In genomic region chr19:13006431-13007281, GRCh38 we compare ENCODE assay signal across 15 cellular contexts. TPM values are rescaled to one million over a fixed set of nuclear protein-coding genes. Genes with fewer than 3 reads are reported as not detected.
DNase-seq lines count a peak whose midpoint lies in the region; ATAC-seq and TF ChIP-seq lines count a peak whose summit lies in the region.
"Had no signal": no experiment of that assay in that cellular context is flagged by ENCODE, and none has a peak within 500 bp of the region (broad histone marks: within the 10 kb centered on the region; RNA-seq: fewer than 3 reads in every experiment).

No MANE protein-coding gene starts in this region.

- H3K4me3 Mint-ChIP-seq in MCF 10A (ENCODE audit: unreplicated experiment): no peak overlapping the region
- H3K4me3 Mint-ChIP-seq: activated naive CD8-positive, alpha-beta T cell treated with anti-CD3 and anti-CD28 coated beads for 36 hours; HFFc6 had no signal

- ATAC-seq in gastroesophageal sphincter (peak; percentile 18), aorta (ENCODE audit: low FRiP score) (no peak), GM21786 (IDR thresholded peaks at IDR 0.05; ENCODE audit: unreplicated experiment) (no peak)
- ATAC-seq: activated CD4-positive, CD25-positive, alpha-beta regulatory T cell treated with anti-CD3 and anti-CD28 coated beads, Interleukin-2, amount 50 U/mL, for 24 hours had no signal

- TF ChIP-seq EP300 in gastroesophageal sphincter (IDR thresholded peaks at IDR 0.05) (no peak), sigmoid colon (IDR thresholded peaks at IDR 0.05) (no peak)

- no peaks in the 10 kb centered on the region for H3K27me3 ChIP-seq in breast epithelium
- H3K27me3 ChIP-seq in gastroesophageal sphincter: no peaks in the 10 kb centered on the region
- H3K27me3 ChIP-seq in sigmoid colon: no peaks in the 10 kb centered on the region
- H3K27me3 ChIP-seq in aorta (ENCODE audit: control insufficient read depth in 1 of 2, insufficient read depth in 2 of 2, low read length in 1 of 2): no peaks in the 10 kb centered on the region

- no peaks in the 10 kb centered on the region for H3K9me3 ChIP-seq in breast epithelium
- no peaks in the 10 kb centered on the region for H3K9me3 ChIP-seq in gastroesophageal sphincter
- no peaks in the 10 kb centered on the region for H3K9me3 ChIP-seq in sigmoid colon
- no peaks in the 10 kb centered on the region for H3K9me3 ChIP-seq in aorta (ENCODE audit: control insufficient read depth, low read length)

- CTCF ChIA-PET in MCF 10A (lab: Yijun Ruan, JAX): interaction anchor here (0.7 to 3.3 kb wide), 7 partner anchors 11 to 72 kb away, joined by 3 to 16 read pairs (median 3); no protein-coding TSS in a partner anchor

- H3K4me1 ChIP-seq in breast epithelium: peaks cover 45 to 60% of the 10 kb centered on the region in 2 donors
- peaks cover 7 to 100% (median 65%) of the 10 kb centered on the region in 3 donors for H3K4me1 ChIP-seq in gastroesophageal sphincter
- H3K4me1 ChIP-seq in sigmoid colon: peaks cover 0 to 99% (median 96%) of the 10 kb centered on the region in 4 donors
- H3K4me1 ChIP-seq in aorta (ENCODE audit: control insufficient read depth in 1 of 2, insufficient read depth in 2 of 2, low read length in 2 of 2): peaks cover 0 to 3% of the 10 kb centered on the region in 2 donors

- TF ChIP-seq POLR2A in breast epithelium (IDR thresholded peaks at IDR 0.05) (no peak), gastroesophageal sphincter (IDR thresholded peaks at IDR 0.05) (no peak), sigmoid colon (IDR thresholded peaks at IDR 0.05) (no peak)

- no peaks in the 10 kb centered on the region for H3K27me3 Mint-ChIP-seq in MCF 10A (ENCODE audit: insufficient read depth, unreplicated experiment)

- no TSS peak for BruUV-seq in MCF 10A (replicated peaks; lab: Mats Ljungman, UMichigan)

- intact Hi-C loops in breast epithelium (cut with DNase I; ENCODE audit: low total_unique reads) (no loop called here), MCF 10A (cut with micrococcal nuclease) (no loop called here), sigmoid colon (cut with DNase I) (loop anchor here (2.0 to 5.0 kb wide), 2 partner anchors 16 to 214 kb away; partner anchors contain the start of gene JUNB), aorta (cut with DNase I) (no loop called here)

- H3K4me1 Mint-ChIP-seq in MCF 10A (ENCODE audit: insufficient read depth, unreplicated experiment): no peaks in the 10 kb centered on the region

- no peak for TF ChIP-seq CTCF in breast epithelium (IDR thresholded peaks at IDR 0.05)
- TF ChIP-seq CTCF in MCF 10A (IDR thresholded peaks at IDR 0.05; ENCODE audit: unreplicated experiment): no peak
- no peak for TF ChIP-seq CTCF in gastroesophageal sphincter (IDR thresholded peaks at IDR 0.05)
- TF ChIP-seq CTCF in sigmoid colon (IDR thresholded peaks at IDR 0.05): no peak

- POLR2A ChIA-PET in MCF 10A (lab: Yijun Ruan, JAX): interaction anchor here (0.7 kb wide), 1 partner anchor 49 kb away, joined by 3 read pairs; no protein-coding TSS in a partner anchor

- H3K9me3 Mint-ChIP-seq in MCF 10A (ENCODE audit: unreplicated experiment): no peaks in the 10 kb centered on the region
- H3K9me3 Mint-ChIP-seq: HFFc6 had no signal

- WGBS in gastroesophageal sphincter (ENCODE audit: low coverage in 1 of 2), 2 donors: 13 to 62% methylated on average over 5 to 7 of the region's 28 CpGs
- WGBS in sigmoid colon, 2 donors: 80 to 85% methylated on average over 28 of the region's 28 CpGs
- 14% methylated on average over 28 of the region's 28 CpGs for WGBS in aorta, 2 donors

- no peak for DNase-seq in breast epithelium (ENCODE audit: low spot score in 2 of 2)
- DNase-seq in MCF 10A (ENCODE audit: unreplicated experiment): no peak
- DNase-seq in sigmoid colon: peak; percentile 88
- peak in 1 of 2 donors; percentile 71 for DNase-seq in aorta
- no peak for DNase-seq in kidney glomerular epithelial cell (lab: John Stamatoyannopoulos, UW)
- no peak for DNase-seq in cerebellum (ENCODE audit: low spot score)
- DNase-seq: activated naive CD8-positive, alpha-beta T cell treated with anti-CD3 and anti-CD28 coated beads for 36 hours; HFFc6; midbrain; NCI-H2029 treated with DMSO at 0.1 percent for 48 hours; NCI-H526 treated with DMSO at 0.1 percent for 48 hours; T-helper 1 cell had no signal

- H3K36me3 ChIP-seq in breast epithelium (no peaks in the 10 kb centered on the region), gastroesophageal sphincter (peaks cover 0 to 5% of the 10 kb centered on the region in 2 donors), sigmoid colon (no peaks in the 10 kb centered on the region), aorta (ENCODE audit: control insufficient read depth in 1 of 2, insufficient read depth in 2 of 2, low read length in 1 of 2) (no peaks in the 10 kb centered on the region)

- peaks cover 11% of the 10 kb centered on the region for H3K36me3 Mint-ChIP-seq in MCF 10A (ENCODE audit: insufficient read depth, unreplicated experiment)
- H3K36me3 Mint-ChIP-seq: activated naive CD8-positive, alpha-beta T cell treated with anti-CD3 and anti-CD28 coated beads for 36 hours had no signal

- no peak overlapping the region for H3K27ac Mint-ChIP-seq in MCF 10A (ENCODE audit: low read depth, unreplicated experiment)
- H3K27ac Mint-ChIP-seq: activated naive CD8-positive, alpha-beta T cell treated with anti-CD3 and anti-CD28 coated beads for 36 hours; HFFc6 had no signal

- peak overlapping the region; percentile 94 to 95 for H3K27ac ChIP-seq in breast epithelium
- peak overlapping the region; percentile 44 to 98 (median 92) for H3K27ac ChIP-seq in gastroesophageal sphincter
- peak overlapping the region; percentile 80 to 98 (median 95) for H3K27ac ChIP-seq in sigmoid colon
- H3K27ac ChIP-seq in aorta (ENCODE audit: low read depth in 1 of 2, low read length in 2 of 2): peak overlapping the region; percentile 39 to 90

- peak overlapping the region in 2 of 3 donors; percentile 28 to 44 for H3K4me3 ChIP-seq in breast epithelium
- H3K4me3 ChIP-seq in gastroesophageal sphincter: peak overlapping the region in 1 of 2 donors; percentile 30
- H3K4me3 ChIP-seq in sigmoid colon: peak overlapping the region in 3 of 4 donors; percentile 15 to 28 (median 16)
- H3K4me3 ChIP-seq in aorta (ENCODE audit: low read length in 2 of 2): no peak overlapping the region

RNA-seq across cellular contexts. Expression of gene NFIX, which starts 11.4 kb away (rescaled TPM):
- total RNA-seq in breast epithelium (10 to 100 TPM; 43.6 to 53.9 (median 52.8) TPM), MCF 10A (2022) (26.9 and 27.2 TPM in 2 replicates), gastroesophageal sphincter (100 to 1,000 TPM in 1 of 4 donors, 10 to 100 TPM in 3; 44.7 to 145 (median 72.4) TPM), sigmoid colon (100 to 1,000 TPM in 1 of 4 donors, 10 to 100 TPM in 3; 44.1 to 104 (median 58.5) TPM), aorta (100 to 1,000 TPM; 184 to 327 TPM), cerebellum (62.8 TPM)
- polyA plus RNA-seq in sigmoid colon (10 to 100 TPM; 10.6 to 28.2 (median 22.2) TPM), aorta (10 to 100 TPM; 45.5 to 49.8 TPM)

RNA-seq across cellular contexts. Expression of gene DAND5, which starts 37.3 kb away (rescaled TPM):
- not detected for total RNA-seq in breast epithelium
- not detected in 2 replicates for total RNA-seq in MCF 10A (2022)
- under 1 TPM in 1 of 4 donors, not detected in 3; 0.35 TPM for total RNA-seq in gastroesophageal sphincter
- total RNA-seq in sigmoid colon: 1 to 10 TPM; 1.2 to 2.0 (median 1.7) TPM
- under 1 TPM in 1 of 3 donors, not detected in 2; 0.13 TPM for polyA plus RNA-seq in sigmoid colon
- total RNA-seq in aorta: not detected
- polyA plus RNA-seq in aorta: under 1 TPM in 1 of 2 donors, not detected in 1; 0.13 TPM
- total RNA-seq in cerebellum: 0.18 TPM
- total RNA-seq: activated naive CD8-positive, alpha-beta T cell treated with anti-CD3 and anti-CD28 coated beads for 36 hours; HFFc6 had no signal

RNA-seq across cellular contexts. Expression of gene GADD45GIP1, which starts 49.6 kb away (rescaled TPM):
- 10 to 100 TPM; 30.3 to 44.2 (median 31.5) TPM for total RNA-seq in breast epithelium
- total RNA-seq in MCF 10A (2022): 44.4 and 47.5 TPM in 2 replicates
- total RNA-seq in gastroesophageal sphincter: 10 to 100 TPM; 32.2 to 43.6 (median 36.9) TPM
- total RNA-seq in sigmoid colon: 10 to 100 TPM; 36.0 to 65.8 (median 53.5) TPM
- polyA plus RNA-seq in sigmoid colon: 10 to 100 TPM; 23.6 to 32.1 (median 28.2) TPM
- 10 to 100 TPM; 15.3 to 15.7 TPM for total RNA-seq in aorta
- 10 to 100 TPM; 30.9 to 40.6 TPM for polyA plus RNA-seq in aorta
- 7.2 TPM for total RNA-seq in cerebellum

Comparison
In these comparisons a context has a peak if more than half of its experiments do, and no peak if none do; other contexts are left out.
1. H3K4me3 ChIP-seq: peak in breast epithelium (2 of 3) and sigmoid colon (3 of 4); none in aorta (0 of 2).
2. Peak in every context shown above with its lines, with median percentiles within 50 percentile points of each other: H3K27ac ChIP-seq.